Comparison of ENCODE assay signal across 8 cellular contexts in genomic region chr6:85865665-85866372, GRCh38.
DNase-seq lines count a peak whose midpoint lies in the region; ATAC-seq, FAIRE-seq and TF ChIP-seq lines count a peak whose summit lies in the region.

No MANE protein-coding gene starts in this region.

- no peak overlapping the region for H4K8ac ChIP-seq in H9 (replicated peaks; ENCODE audit: insufficient read length, low read depth, low read length)

- H3K9me3 Mint-ChIP-seq in H9 = peaks cover 4 to 11% of the 10 kb centered on the region in 2 experiments; a peak in 2 of 5 replicates

- H3K27ac Mint-ChIP-seq in H9 = no peak overlapping the region

- ATAC-seq in psoas muscle = peak in 3 of 4 donors; percentile 25 to 41 (median 36)

- no peak overlapping the region for H3K18ac ChIP-seq in H9 (ENCODE audit: insufficient read length, low read depth, low read length)

- H3K36me3 ChIP-seq in psoas muscle (ENCODE audit: insufficient read depth in 1 of 2, low read depth in 1 of 2) = no peaks in the 10 kb centered on the region

- no peak overlapping the region for H3K4me2 ChIP-seq in H9 (ENCODE audit: insufficient read depth, insufficient read length, low read length)

- H3K14ac ChIP-seq in H9 (ENCODE audit: insufficient read depth, low read length) = no peak overlapping the region

- no peaks in the 10 kb centered on the region; a peak in 1 of 4 replicates for H3K4me1 Mint-ChIP-seq in H9

- no peak for FAIRE-seq in HTR-8/SVneo (lab: Jason Lieb, UNC)

- no peaks in the 10 kb centered on the region for H4K20me1 ChIP-seq in H9 (ENCODE audit: control insufficient read depth, insufficient read depth, insufficient read length)

- H2BK5ac ChIP-seq in H9 (ENCODE audit: insufficient read length, low read length) = no peak overlapping the region

- DNase-seq in GM04504 (ENCODE audit: low read depth) (peak; percentile 17), H9 (no peak), NCI-H748 treated with DMSO at 0.1 percent for 48 hours (lab: John Stamatoyannopoulos, UW) (peak; percentile 4), epithelial cell of proximal tubule (ENCODE audit: low read depth) (peak; percentile 65), psoas muscle (no peak), NCI-H345 treated with DMSO at 0.1 percent for 48 hours (lab: John Stamatoyannopoulos, UW; ENCODE audit: unreplicated experiment) (no peak), HTR-8/SVneo (ENCODE audit: insufficient read length, low spot score) (no peak), SIG-M5 (lab: John Stamatoyannopoulos, UW) (no peak)

- H2BK15ac ChIP-seq in H9 (ENCODE audit: low read depth, low read length) = no peak overlapping the region

- no peak for TF ChIP-seq CTCF in H9 (conservative IDR thresholded peaks at IDR 0.05)
- no peak for TF ChIP-seq CTCF in epithelial cell of proximal tubule (conservative IDR thresholded peaks at IDR 0.05; ENCODE audit: low read depth, low read length)
- TF ChIP-seq CTCF in psoas muscle (IDR thresholded peaks at IDR 0.05) = no peak

- H3K56ac ChIP-seq in H9 (ENCODE audit: insufficient read length, low read depth, low read length) = no peak overlapping the region

- H3K4me1 ChIP-seq in H9 (ENCODE audit: insufficient read depth, low read length) = peaks cover 2% of the 10 kb centered on the region; the same call in 1 of the 2 replicates
- H3K4me1 ChIP-seq in psoas muscle = peaks cover 8% of the 10 kb centered on the region

- H2BK120ac ChIP-seq in H9 (ENCODE audit: low read depth, low read length, poor library complexity, severe bottlenecking) = no peak overlapping the region

- H3K27me3 ChIP-seq in H9 (ENCODE audit: insufficient read depth, low read length) = no peaks in the 10 kb centered on the region
- no peaks in the 10 kb centered on the region for H3K27me3 ChIP-seq in psoas muscle (ENCODE audit: insufficient read depth in 3 of 3, low read length in 2 of 3)

- no peak overlapping the region for H3T11ph ChIP-seq in H9 (ENCODE audit: low read length)

- H2AFZ ChIP-seq in H9 (ENCODE audit: low read length) = peak overlapping the region; percentile 68

- no peak overlapping the region for H2BK12ac ChIP-seq in H9 (ENCODE audit: insufficient read length, low read depth, low read length)

- no peak overlapping the region for H3K4me3 Mint-ChIP-seq in H9

- H3K23me2 ChIP-seq in H9 (ENCODE audit: insufficient read length, low read depth, low read length, poor library complexity, severe bottlenecking) = no peaks in the 10 kb centered on the region

- H3K36me3 Mint-ChIP-seq in H9 (ENCODE audit: insufficient read depth in 1 of 3, low read depth in 3 of 3) = peaks cover 0 to 4% (median 1%) of the 10 kb centered on the region in 3 experiments; a peak in 1 of 7 replicates

- no peak overlapping the region for H2BK20ac ChIP-seq in H9 (ENCODE audit: low read depth, low read length, poor library complexity, severe bottlenecking)

- intact Hi-C loops in psoas muscle (cut with DNase I) = loop anchor here in 1 of 2 donors (5.0 kb wide), 1 partner anchor 324 kb away; no protein-coding TSS in a partner anchor

- H3K79me1 ChIP-seq in H9 (ENCODE audit: insufficient read depth, low read depth, low read length, poor library complexity, severe bottlenecking) = no peaks in the 10 kb centered on the region

- H3K27ac ChIP-seq in H9 (ENCODE audit: insufficient read length, low read depth, low read length) (no peak overlapping the region), psoas muscle (no peak overlapping the region)

- no peak overlapping the region for H3K23ac ChIP-seq in H9 (ENCODE audit: insufficient read length, low read depth, low read length)

- no CpG with 5 or more reads among the region's 7 CpGs for WGBS in H9 (ENCODE audit: extremely low coverage, insufficient read length, low lambda C conversion rate)
- WGBS in psoas muscle, 3 donors = 7 to 12% (median 12%) methylated on average over 7 of the region's 7 CpGs

- H4K91ac ChIP-seq in H9 (ENCODE audit: insufficient read length, low read depth, low read length) = no peak overlapping the region

- H3K9ac ChIP-seq in H9 (ENCODE audit: extremely low read depth, insufficient read length, low read length) = no peak overlapping the region

- no peaks in the 10 kb centered on the region for H3K79me2 ChIP-seq in H9 (ENCODE audit: insufficient read depth, low read length)

- no peak overlapping the region for H2AK5ac ChIP-seq in H9 (ENCODE audit: insufficient read length, low read length)

- no peak overlapping the region for H3K4ac ChIP-seq in H9 (ENCODE audit: low read depth, low read length)

- H4K5ac ChIP-seq in H9 (ENCODE audit: insufficient read length, low read depth, low read length) = no peak overlapping the region

- peak overlapping the region; percentile 58 for H3K4me3 ChIP-seq in epithelial cell of proximal tubule (ENCODE audit: low read depth, low read length)
- H3K4me3 ChIP-seq in psoas muscle = peak overlapping the region; percentile 55

- H3K9me3 ChIP-seq in H9 (ENCODE audit: control insufficient read depth, low read depth, low read length) (no peaks in the 10 kb centered on the region), psoas muscle (no peaks in the 10 kb centered on the region)

- no peaks in the 10 kb centered on the region for H3K27me3 Mint-ChIP-seq in H9 (ENCODE audit: low read depth)

Comparison
In these comparisons a context has a peak if more than half of its experiments do, and no peak if none do; other contexts are left out.
1. DNase-seq: peak in GM04504 (single experiment), NCI-H748 treated with DMSO at 0.1 percent for 48 hours (single experiment) and epithelial cell of proximal tubule (single experiment); none in H9 (single experiment), psoas muscle (0 of 2), NCI-H345 treated with DMSO at 0.1 percent for 48 hours (single experiment), HTR-8/SVneo (single experiment) and SIG-M5 (single experiment).